Comparison of ENCODE assay signal across 8 cellular contexts in the genomic region with DNA sequence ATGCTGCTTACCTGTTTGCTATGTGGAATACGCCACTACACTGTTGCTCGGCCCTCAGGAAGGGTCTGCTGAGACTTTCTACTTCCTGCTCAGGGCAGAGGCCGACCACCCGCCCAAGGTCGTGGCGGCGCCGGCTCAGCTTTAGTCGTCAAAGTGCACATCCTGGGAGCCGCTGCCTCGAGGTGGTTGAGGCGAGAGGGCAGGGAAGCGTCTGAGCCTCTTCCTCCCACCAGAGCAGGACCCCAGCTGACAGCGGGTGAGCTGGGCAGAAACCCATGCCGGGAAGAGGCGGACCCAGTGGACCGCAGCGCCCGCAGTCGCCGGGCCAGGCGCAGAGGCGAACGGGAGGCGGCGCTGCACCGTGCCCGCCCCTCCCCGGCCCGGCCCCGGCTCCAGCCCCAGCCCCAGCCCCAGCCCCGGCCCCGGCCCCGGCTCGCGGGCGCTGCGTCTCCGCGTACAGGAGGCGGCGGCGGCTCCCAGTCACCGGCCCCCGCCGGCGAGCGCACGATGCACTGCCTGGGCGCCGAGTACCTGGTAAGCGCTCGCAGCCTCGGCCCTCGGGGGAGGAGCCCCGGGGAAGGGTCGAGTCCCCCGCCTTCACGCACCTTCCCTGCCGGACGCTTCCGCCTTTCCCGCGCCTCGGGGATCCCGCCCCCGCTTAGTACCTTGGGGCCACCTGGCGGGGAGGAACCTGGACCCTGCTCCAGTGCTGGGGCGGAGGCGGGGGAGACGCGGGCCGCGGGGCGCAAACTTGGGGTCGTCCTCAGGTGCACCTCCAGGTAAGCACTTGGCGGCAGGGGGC. TPM values are rescaled to one million over a fixed set of nuclear protein-coding genes. Genes with fewer than 3 reads are reported as not detected.
A peak's percentile ranks its signal among the peaks of the same experiment; 100 is the strongest.
DNase-seq lines count a peak whose midpoint lies in the region; ATAC-seq and TF ChIP-seq lines count a peak whose summit lies in the region.

SLC44A3 (plus strand) TSS at position 413 of the 802 bp plus-strand sequence; CDS start at position 508, 95 bp downstream.

- DNase-seq in AG20443 (ENCODE audit: low spot score), result peak; percentile 87
- DNase-seq in H4 (ENCODE audit: low spot score), result peak; percentile 13
- DNase-seq in central memory CD4-positive, alpha-beta T cell, result peak; percentile 7
- DNase-seq in left colon, result peak; percentile 65 to 76
- DNase-seq in stimulated activated CD4-positive, alpha-beta T cell treated with anti-CD3 and anti-CD28 coated beads, Interleukin-4, amount 100 ng/mL, for 48 hours (ENCODE audit: low read depth in 2 of 2), result peak; percentile 2 to 5
- DNase-seq in GDM1 (lab: John Stamatoyannopoulos, UW), result no peak

- intact Hi-C loops in left colon (cut with DNase I, micrococcal nuclease), result no loop called here

- ATAC-seq in left colon (peak; percentile 72), GM18909 (IDR thresholded peaks at IDR 0.05; ENCODE audit: poor library complexity, unreplicated experiment) (no peak)

TF ChIP-seq in PFSK-1, 5 proteins besides CTCF, POLR2A, EP300 and RAD21:
- TF ChIP-seq, protein P1, sequence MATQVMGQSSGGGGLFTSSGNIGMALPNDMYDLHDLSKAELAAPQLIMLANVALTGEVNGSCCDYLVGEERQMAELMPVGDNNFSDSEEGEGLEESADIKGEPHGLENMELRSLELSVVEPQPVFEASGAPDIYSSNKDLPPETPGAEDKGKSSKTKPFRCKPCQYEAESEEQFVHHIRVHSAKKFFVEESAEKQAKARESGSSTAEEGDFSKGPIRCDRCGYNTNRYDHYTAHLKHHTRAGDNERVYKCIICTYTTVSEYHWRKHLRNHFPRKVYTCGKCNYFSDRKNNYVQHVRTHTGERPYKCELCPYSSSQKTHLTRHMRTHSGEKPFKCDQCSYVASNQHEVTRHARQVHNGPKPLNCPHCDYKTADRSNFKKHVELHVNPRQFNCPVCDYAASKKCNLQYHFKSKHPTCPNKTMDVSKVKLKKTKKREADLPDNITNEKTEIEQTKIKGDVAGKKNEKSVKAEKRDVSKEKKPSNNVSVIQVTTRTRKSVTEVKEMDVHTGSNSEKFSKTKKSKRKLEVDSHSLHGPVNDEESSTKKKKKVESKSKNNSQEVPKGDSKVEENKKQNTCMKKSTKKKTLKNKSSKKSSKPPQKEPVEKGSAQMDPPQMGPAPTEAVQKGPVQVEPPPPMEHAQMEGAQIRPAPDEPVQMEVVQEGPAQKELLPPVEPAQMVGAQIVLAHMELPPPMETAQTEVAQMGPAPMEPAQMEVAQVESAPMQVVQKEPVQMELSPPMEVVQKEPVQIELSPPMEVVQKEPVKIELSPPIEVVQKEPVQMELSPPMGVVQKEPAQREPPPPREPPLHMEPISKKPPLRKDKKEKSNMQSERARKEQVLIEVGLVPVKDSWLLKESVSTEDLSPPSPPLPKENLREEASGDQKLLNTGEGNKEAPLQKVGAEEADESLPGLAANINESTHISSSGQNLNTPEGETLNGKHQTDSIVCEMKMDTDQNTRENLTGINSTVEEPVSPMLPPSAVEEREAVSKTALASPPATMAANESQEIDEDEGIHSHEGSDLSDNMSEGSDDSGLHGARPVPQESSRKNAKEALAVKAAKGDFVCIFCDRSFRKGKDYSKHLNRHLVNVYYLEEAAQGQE (IDR thresholded peaks at IDR 0.05; ENCODE audit: insufficient read depth in 1 of 2, low read depth in 2 of 2, low read length in 2 of 2), result no peak
- no peak for TF ChIP-seq POLR2AphosphoS5 (IDR thresholded peaks at IDR 0.05; ENCODE audit: low read depth, low read length)
- TF ChIP-seq SIN3A (IDR thresholded peaks at IDR 0.05; ENCODE audit: borderline replicate concordance, insufficient read depth, low read length), result no peak
- peak; percentile 62 for TF ChIP-seq FOXP2 (optimal IDR thresholded peaks at IDR 0.05; ENCODE audit: borderline replicate concordance, extremely low read depth, extremely low read length, insufficient read depth)
- no peak for TF ChIP-seq TAF1 (IDR thresholded peaks at IDR 0.05; ENCODE audit: borderline replicate concordance, insufficient read depth, low read length)
TF ChIP-seq in PFSK-1: peak in this region for 1.

RNA-seq across cellular contexts. Expression of gene SLC44A3, which starts in this region (rescaled TPM):
- total RNA-seq in H4 (2014; rRNA removed; shearing (Covaris generic)), result 1.1 and 2.7 TPM in 2 replicates
- 1.3 TPM for polyA plus RNA-seq in PFSK-1 (2012; ENCODE audit: insufficient read length, low read depth)
- total RNA-seq in left colon, result 10 to 100 TPM; 72.1 to 95.5 TPM

Comparison
In these comparisons a context has a peak if more than half of its experiments do, and no peak if none do; other contexts are left out.
1. RNA of gene SLC44A3 (total RNA-seq): 72.1 to 95.5 TPM in left colon; 1.1 to 2.7 TPM in H4; every median in the first group is over 10 times any median in the second.